ENCODE assay signal across 23 cellular contexts in the genomic region with DNA sequence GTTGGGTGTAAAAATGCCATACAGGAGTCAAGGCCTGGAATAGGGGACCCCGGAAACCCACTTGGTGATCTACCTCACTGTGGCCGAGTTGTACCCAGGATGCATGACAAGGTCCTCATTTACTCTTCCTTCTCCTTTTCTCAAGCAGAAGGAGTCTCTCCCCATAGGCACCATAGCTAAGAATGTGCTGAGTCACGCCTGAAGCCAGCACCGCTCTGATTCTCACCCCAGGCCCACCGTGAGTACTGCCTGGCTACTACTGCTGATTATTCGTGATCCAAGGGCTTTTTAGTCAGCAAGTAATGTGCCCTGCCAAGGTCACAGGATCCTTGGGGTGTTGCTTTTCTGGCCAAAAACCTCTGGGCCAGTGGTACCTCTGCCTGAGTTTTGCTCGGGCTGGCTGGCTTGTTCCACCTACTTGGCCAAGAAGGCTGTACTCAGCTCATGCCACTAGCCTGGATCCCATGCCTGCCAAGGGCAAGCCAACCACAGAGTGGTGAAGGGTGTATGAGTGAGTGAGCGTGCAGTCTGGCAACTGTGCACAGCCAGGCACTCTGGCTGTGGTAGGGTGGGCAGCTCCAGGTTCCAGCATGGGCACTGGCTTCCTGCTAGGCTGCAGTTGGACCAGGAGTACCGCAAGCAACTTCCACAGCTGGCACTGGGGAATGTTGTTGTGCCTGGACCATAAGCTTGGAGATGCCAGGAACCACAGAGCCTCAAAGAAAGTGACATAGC.
DNase-seq lines count a peak whose midpoint lies in the region; ATAC-seq, FAIRE-seq and TF ChIP-seq lines count a peak whose summit lies in the region.
"Had no signal": no experiment of that assay in that cellular context is flagged by ENCODE, and none has a peak within 500 bp of the region (broad histone marks: within the 10 kb centered on the region; RNA-seq: fewer than 3 reads in every experiment).

No MANE protein-coding gene starts in this region.

- no peak for ATAC-seq in IMR-90 (ENCODE audit: low read depth)
- no peak for ATAC-seq in PC-3
- no peak for ATAC-seq in GM19023 (IDR thresholded peaks at IDR 0.05; ENCODE audit: unreplicated experiment)
- ATAC-seq in HG03354 (IDR thresholded peaks at IDR 0.05; ENCODE audit: poor library complexity, severe bottlenecking, unreplicated experiment): no peak
- no peak for ATAC-seq in GM21360 (IDR thresholded peaks at IDR 0.05; ENCODE audit: unreplicated experiment)
- ATAC-seq: CD8-positive, alpha-beta T cell; left cardiac atrium; mucosa of descending colon had no signal

- H2BK15ac ChIP-seq in IMR-90 (ENCODE audit: low read depth, low read length): no peak overlapping the region

- H3K18ac ChIP-seq in IMR-90 (ENCODE audit: low read depth, low read length): no peak overlapping the region

- no peak overlapping the region for H3K4me2 ChIP-seq in IMR-90 (ENCODE audit: low read depth, low read length)
- no peak overlapping the region for H3K4me2 ChIP-seq in PC-3 (ENCODE audit: low read length)
- H3K4me2 ChIP-seq: SK-N-SH had no signal

- FAIRE-seq in kidney (lab: Jason Lieb, UNC): no peak
- FAIRE-seq: colon, endothelial cell of umbilical vein, TTC549 had no signal

- no peak overlapping the region for H4K91ac ChIP-seq in IMR-90 (ENCODE audit: insufficient read depth, low read depth, low read length)

- H3K4ac ChIP-seq in IMR-90 (ENCODE audit: low read depth, low read length): no peak overlapping the region

- no peaks in the 10 kb centered on the region for H3K9me1 ChIP-seq in IMR-90 (ENCODE audit: insufficient read depth, low read length)

- H4K20me1 ChIP-seq in IMR-90 (ENCODE audit: insufficient read depth, low read length) (no peaks in the 10 kb centered on the region), PC-3 (ENCODE audit: low read length) (no peaks in the 10 kb centered on the region)

- no peaks in the 10 kb centered on the region for H3K79me1 ChIP-seq in IMR-90 (ENCODE audit: low read depth in 1 of 2, low read length in 2 of 2)

- H3K4me1 ChIP-seq in IMR-90 (ENCODE audit: control insufficient read depth, insufficient read depth, low read length): no peaks in the 10 kb centered on the region
- H3K4me1 ChIP-seq in PC-3 (ENCODE audit: insufficient read depth, low read length): no peaks in the 10 kb centered on the region
- no peaks in the 10 kb centered on the region for H3K4me1 ChIP-seq in kidney (ENCODE audit: control insufficient read depth in 1 of 2, insufficient read depth in 1 of 2, low read depth in 1 of 2, low read length in 2 of 2)
- H3K4me1 ChIP-seq: vagina had no signal

- no peak overlapping the region for H2BK20ac ChIP-seq in IMR-90 (ENCODE audit: low read depth, low read length)

- TF ChIP-seq CTCF in IMR-90 (conservative IDR thresholded peaks at IDR 0.05; ENCODE audit: low read depth, low read length) (no peak), PC-3 (conservative IDR thresholded peaks at IDR 0.05; ENCODE audit: low read depth, low read length) (no peak), kidney (IDR thresholded peaks at IDR 0.05; ENCODE audit: borderline replicate concordance, extremely low read depth, insufficient read depth) (no peak)

- H3K23ac ChIP-seq in IMR-90 (ENCODE audit: low read depth, low read length): no peak overlapping the region

- no peaks in the 10 kb centered on the region for H3K9me2 ChIP-seq in PC-3 (replicated peaks; ENCODE audit: low read length)
- H3K9me2 ChIP-seq: SK-N-SH had no signal

- no peaks in the 10 kb centered on the region for H3F3A ChIP-seq in PC-3 (ENCODE audit: low read length, unreplicated experiment)

- H2AFZ ChIP-seq in IMR-90 (replicated peaks; ENCODE audit: low read length, poor library complexity) (no peak overlapping the region), PC-3 (ENCODE audit: low read length) (peak overlapping the region; percentile 20; the same call in 1 of the 2 replicates)

- in situ Hi-C loops in IMR-90 (cut with MboI; ENCODE audit: low sequenced_read_pairs): no loop called here

- no peak overlapping the region for H2AK5ac ChIP-seq in IMR-90 (ENCODE audit: low read depth, low read length)

- no peak overlapping the region for H4K5ac ChIP-seq in IMR-90 (ENCODE audit: low read depth, low read length)

- no peak overlapping the region for H3K56ac ChIP-seq in IMR-90 (ENCODE audit: extremely low read depth, insufficient read depth, low read length)

- DNase-seq in CD1c-positive myeloid dendritic cell (ENCODE audit: extremely low spot score): peak; percentile 30
- DNase-seq in IMR-90: no peak
- no peak for DNase-seq in PC-3
- peak; percentile 25 for DNase-seq in kidney
- no peak for DNase-seq in NCI-H2227 treated with DMSO at 0.1 percent for 48 hours (lab: John Stamatoyannopoulos, UW)
- DNase-seq: activated naive CD4-positive, alpha-beta T cell treated with anti-CD3 and anti-CD28 coated beads for 36 hours; activated T-cell treated with anti-CD3 and anti-CD28 coated beads for 4 hours; CD8-positive, alpha-beta T cell; DND-41; foreskin fibroblast; left cardiac atrium; mucosa of descending colon; NCI-H1436 treated with DMSO at 0.1 percent for 48 hours; NCI-H345; nucleus accumbens; SK-N-SH had no signal

- H3K27ac ChIP-seq in IMR-90 (ENCODE audit: insufficient read depth, low read length) (no peak overlapping the region), PC-3 (ENCODE audit: low read length) (no peak overlapping the region), kidney (ENCODE audit: low read depth in 2 of 2, low read length in 2 of 2) (no peak overlapping the region)
- H3K27ac ChIP-seq: vagina had no signal

- H3K14ac ChIP-seq in IMR-90 (replicated peaks; ENCODE audit: low read depth, low read length): no peak overlapping the region

- H3K36me3 ChIP-seq in IMR-90 (ENCODE audit: control insufficient read depth, insufficient read depth, low read length) (no peaks in the 10 kb centered on the region), PC-3 (ENCODE audit: low read depth, low read length) (no peaks in the 10 kb centered on the region), kidney (ENCODE audit: control insufficient read depth in 1 of 2, insufficient read depth in 2 of 2, low read length in 2 of 2) (no peaks in the 10 kb centered on the region)
- H3K36me3 ChIP-seq: vagina had no signal

- H3K27me3 ChIP-seq in IMR-90 (ENCODE audit: control insufficient read depth, insufficient read depth, low read length) (no peaks in the 10 kb centered on the region), PC-3 (ENCODE audit: low read length) (0 out of 2 replicates have a peak, but pooled peaks cover 9% of the 10 kb centered on the region)
- H3K27me3 ChIP-seq: vagina had no signal

- no peak for TF ChIP-seq RAD21 in IMR-90 (IDR thresholded peaks at IDR 0.05; ENCODE audit: low read length)

- no peak overlapping the region for H2BK120ac ChIP-seq in IMR-90 (ENCODE audit: low read depth, low read length)

- H4K8ac ChIP-seq in IMR-90 (ENCODE audit: low read depth in 2 of 2, low read length in 2 of 2): no peak overlapping the region

- H3K4me3 ChIP-seq in IMR-90 (ENCODE audit: insufficient read depth, low read depth, low read length): no peak overlapping the region
- no peak overlapping the region for H3K4me3 ChIP-seq in PC-3 (ENCODE audit: low read length)
- no peak overlapping the region for H3K4me3 ChIP-seq in kidney (ENCODE audit: low read length in 2 of 2)
- H3K4me3 ChIP-seq: mucosa of descending colon, vagina had no signal

- BruUV-seq in IMR-90 (replicated peaks; lab: Mats Ljungman, UMichigan) (no TSS peak), PC-3 (replicated peaks; lab: Mats Ljungman, UMichigan) (no TSS peak)

- no peak overlapping the region for H3K9ac ChIP-seq in IMR-90 (ENCODE audit: low read depth, low read length)
- no peak overlapping the region for H3K9ac ChIP-seq in PC-3 (ENCODE audit: low read length)
- no peak overlapping the region for H3K9ac ChIP-seq in kidney (ENCODE audit: low read length in 2 of 2)
- H3K9ac ChIP-seq: SK-N-SH had no signal

- WGBS in IMR-90 (ENCODE audit: extremely low coverage in 2 of 2, insufficient read length in 1 of 2), 2 experiments: 42% methylated on average over 5 of the region's 9 CpGs; no CpG with 5 or more reads in 1 of the 2 experiments

- H2AK9ac ChIP-seq in IMR-90 (replicated peaks; ENCODE audit: low read depth, low read length, poor library complexity): no peak overlapping the region

- H3K9me3 ChIP-seq in IMR-90 (ENCODE audit: control insufficient read depth, insufficient read depth, low read length) (peaks cover 26% of the 10 kb centered on the region), PC-3 (ENCODE audit: low read length) (no peaks in the 10 kb centered on the region), kidney (ENCODE audit: control insufficient read depth in 1 of 2, low read length in 2 of 2) (no peaks in the 10 kb centered on the region)
- H3K9me3 ChIP-seq: vagina had no signal

- intact Hi-C loops in IMR-90 (cut with micrococcal nuclease): no loop called here
- intact Hi-C loops in PC-3 (cut with micrococcal nuclease): no loop called here
- intact Hi-C loops in kidney (cut with DNase I): no loop called here

- dilution Hi-C loops in IMR-90 (cut with HindIII; ENCODE audit: low sequenced_read_pairs, unreplicated experiment): no loop called here

- TF ChIP-seq POLR2A in IMR-90 (IDR thresholded peaks at IDR 0.05; ENCODE audit: low read depth, low read length): no peak

- H3K79me2 ChIP-seq in PC-3 (ENCODE audit: low read length): no peaks in the 10 kb centered on the region

- H2BK5ac ChIP-seq in IMR-90 (ENCODE audit: low read depth, low read length, poor library complexity, severe bottlenecking): no peak overlapping the region

- POLR2A ChIA-PET in IMR-90 (lab: Charles Lee; ENCODE audit: unreplicated experiment): no interaction called here
- POLR2A ChIA-PET in PC-3 (lab: Charles Lee; ENCODE audit: unreplicated experiment): no interaction called here

- CTCF ChIA-PET in IMR-90 (lab: Yijun Ruan, JAX) (no interaction called here), PC-3 (lab: Charles Lee) (no interaction called here)

TF ChIP-seq in IMR-90, 13 proteins besides CTCF, POLR2A, EP300 and RAD21:
- TF ChIP-seq CEBPB (IDR thresholded peaks at IDR 0.05; ENCODE audit: low read depth, low read length) (no peak), NFE2L2 (IDR thresholded peaks at IDR 0.05; ENCODE audit: low read depth, low read length) (peak; percentile 80), RFX5 (IDR thresholded peaks at IDR 0.05; ENCODE audit: low read depth, low read length) (no peak), BHLHE40 (IDR thresholded peaks at IDR 0.05; ENCODE audit: low read depth, low read length) (no peak), CHD1 (IDR thresholded peaks at IDR 0.05; ENCODE audit: low read depth, low read length) (no peak)

Comparison
In these comparisons a context has a peak if more than half of its experiments do, and no peak if none do; other contexts are left out.
1. DNase-seq: peak in CD1c-positive myeloid dendritic cell (single experiment) and kidney (single experiment); none in IMR-90 (single experiment), PC-3 (single experiment) and NCI-H2227 treated with DMSO at 0.1 percent for 48 hours (single experiment).